ENCODE assay signal across 11 cellular contexts in the genomic region with DNA sequence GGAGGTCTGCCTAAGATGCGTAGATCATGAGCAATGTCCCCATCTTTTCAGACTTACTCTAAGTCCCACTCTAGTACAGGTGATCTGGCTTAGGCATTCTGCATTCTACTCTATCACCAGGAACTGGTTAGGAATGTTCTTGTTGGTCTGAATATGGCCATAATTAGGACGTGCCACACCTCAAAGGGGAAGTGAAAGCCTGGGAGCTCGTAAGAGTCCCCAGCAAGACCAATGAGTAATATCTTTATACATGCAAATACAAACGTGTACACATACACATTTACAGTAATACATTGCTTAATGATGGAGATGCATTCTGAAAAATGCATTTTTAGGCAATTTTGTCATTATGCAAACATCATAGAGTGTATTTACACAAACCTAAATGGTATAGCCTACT. TPM values are rescaled to one million over a fixed set of nuclear protein-coding genes. Genes with fewer than 3 reads are reported as not detected.
DNase-seq lines count a peak whose midpoint lies in the region; ATAC-seq and TF ChIP-seq lines count a peak whose summit lies in the region.
"Had no signal": no experiment of that assay in that cellular context is flagged by ENCODE, and none has a peak within 500 bp of the region (broad histone marks: within the 10 kb centered on the region; RNA-seq: fewer than 3 reads in every experiment).

No MANE protein-coding gene starts in this region.

- no peaks in the 10 kb centered on the region for H3K27me3 Mint-ChIP-seq in memory B cell

- H3K9me3 ChIP-seq in esophagus muscularis mucosa, result no peaks in the 10 kb centered on the region

- no peaks in the 10 kb centered on the region for H3K27me3 ChIP-seq in esophagus muscularis mucosa

- H3K4me3 ChIP-seq in esophagus muscularis mucosa, result no peak overlapping the region

- ATAC-seq in GM19023 (IDR thresholded peaks at IDR 0.05; ENCODE audit: unreplicated experiment) (peak; percentile 93), HG02623 (IDR thresholded peaks at IDR 0.05; ENCODE audit: unreplicated experiment) (peak; percentile 96), HG03520 (IDR thresholded peaks at IDR 0.05; ENCODE audit: unreplicated experiment) (peak; percentile 95), memory B cell (ENCODE audit: low read depth) (peak; percentile 97)

- intact Hi-C loops in esophagus muscularis mucosa (cut with DNase I), result no loop called here

- TF ChIP-seq CTCF in esophagus muscularis mucosa (IDR thresholded peaks at IDR 0.05), result no peak

- 83% methylated on average over 4 of the region's 4 CpGs for WGBS in esophagus muscularis mucosa

- peaks cover 40 to 92% (median 87%) of the 10 kb centered on the region in 4 donors for H3K36me3 ChIP-seq in esophagus muscularis mucosa

- no peak overlapping the region for H3K27ac ChIP-seq in esophagus muscularis mucosa (replicated peaks in 1 of 4)

- no peak for TF ChIP-seq POLR2A in esophagus muscularis mucosa (IDR thresholded peaks at IDR 0.05; ENCODE audit: low read depth)
- no peak for TF ChIP-seq POLR2A in erythroblast (IDR thresholded peaks at IDR 0.05; ENCODE audit: low read length)

- peaks cover 13% of the 10 kb centered on the region for H3K4me1 Mint-ChIP-seq in memory B cell

- peaks cover 30% of the 10 kb centered on the region for H3K36me3 Mint-ChIP-seq in memory B cell

- no peak for TF ChIP-seq EP300 in esophagus muscularis mucosa (IDR thresholded peaks at IDR 0.05)

- H3K9me3 Mint-ChIP-seq in memory B cell, result no peaks in the 10 kb centered on the region
- H3K9me3 Mint-ChIP-seq: activated naive CD4-positive, alpha-beta T cell treated with anti-CD3 and anti-CD28 coated beads for 36 hours had no signal

- no peaks in the 10 kb centered on the region for H3K4me1 ChIP-seq in esophagus muscularis mucosa

- DNase-seq in memory B cell (ENCODE audit: low spot score in 2 of 2) (no peak), GM19240 (ENCODE audit: insufficient read length, low spot score) (no peak), esophagus muscularis mucosa (ENCODE audit: extremely low spot score) (no peak), DMS53 treated with DMSO at 0.1 percent for 48 hours (lab: John Stamatoyannopoulos, UW; ENCODE audit: unreplicated experiment) (no peak), erythroblast (lab: John Stamatoyannopoulos, UW) (no peak)
- DNase-seq: activated naive CD4-positive, alpha-beta T cell treated with anti-CD3 and anti-CD28 coated beads for 36 hours; NCI-H2227 treated with DMSO at 0.1 percent for 48 hours; T-helper 9 cell had no signal

- H3K27ac Mint-ChIP-seq in memory B cell, result peak overlapping the region; percentile 60
- H3K27ac Mint-ChIP-seq: activated naive CD4-positive, alpha-beta T cell treated with anti-CD3 and anti-CD28 coated beads for 36 hours had no signal

- no peak overlapping the region for H3K4me3 Mint-ChIP-seq in memory B cell
- H3K4me3 Mint-ChIP-seq: activated naive CD4-positive, alpha-beta T cell treated with anti-CD3 and anti-CD28 coated beads for 36 hours had no signal

RNA-seq across cellular contexts. Expression of gene ERCC3, which starts 19.4 kb away (rescaled TPM):
- total RNA-seq in esophagus muscularis mucosa, result 10 to 100 TPM; 24.4 to 37.1 (median 35.3) TPM
